Comparison of ENCODE assay signal across 14 cellular contexts in the genomic region with DNA sequence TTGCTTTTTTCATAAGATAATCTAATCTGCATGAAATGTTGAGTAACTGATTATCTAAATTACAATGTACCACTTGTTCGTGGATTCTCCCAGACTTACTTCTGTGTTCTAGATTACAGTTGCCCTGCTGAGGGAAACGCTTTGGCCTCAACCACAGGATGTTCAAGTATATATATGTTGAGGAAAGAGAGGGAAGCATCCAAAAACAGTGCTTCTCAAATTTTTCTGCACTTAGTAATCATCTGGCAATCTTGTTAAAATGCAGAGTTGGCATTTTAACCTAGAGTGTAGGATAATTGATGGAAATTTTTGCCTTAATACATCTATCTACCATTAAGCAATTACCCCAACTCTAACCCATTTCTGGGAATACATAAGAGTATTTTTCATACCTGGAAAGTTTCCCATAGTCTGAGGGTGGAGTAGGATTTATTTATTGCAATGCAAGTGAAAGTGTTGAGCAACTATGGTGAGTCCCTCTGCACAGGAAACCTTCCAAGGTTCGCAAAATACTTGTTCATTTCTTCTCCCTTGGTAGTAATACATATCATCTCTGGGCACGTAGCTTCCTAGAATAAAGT. TPM values are rescaled to one million over a fixed set of nuclear protein-coding genes. Genes with fewer than 3 reads are reported as not detected.
DNase-seq lines count a peak whose midpoint lies in the region; ATAC-seq and TF ChIP-seq lines count a peak whose summit lies in the region.
"Had no signal": no experiment of that assay in that cellular context is flagged by ENCODE, and none has a peak within 500 bp of the region (broad histone marks: within the 10 kb centered on the region; RNA-seq: fewer than 3 reads in every experiment).

No MANE protein-coding gene starts in this region.

- H3K4me3 ChIP-seq in AG09309 (ENCODE audit: control insufficient read depth, low read depth, low read length) (no peak overlapping the region), lower lobe of right lung (no peak overlapping the region)

- TF ChIP-seq CTCF in AG09309 (IDR thresholded peaks at IDR 0.05; ENCODE audit: control insufficient read depth, insufficient read depth, low read depth, low read length, missing control alignments), result no peak
- no peak for TF ChIP-seq CTCF in lower lobe of right lung (IDR thresholded peaks at IDR 0.05)
- no peak for TF ChIP-seq CTCF in progenitor cell of endocrine pancreas (IDR thresholded peaks at IDR 0.05; ENCODE audit: unreplicated experiment)

- peak; percentile 92 for DNase-seq in AG09309 (ENCODE audit: low read depth)
- peak; percentile 7 for DNase-seq in M059J (ENCODE audit: low read depth)
- DNase-seq in dedifferentiated amniotic fluid mesenchymal stem cell (ENCODE audit: extremely low spot score), result peak; percentile 80
- DNase-seq in lower lobe of right lung, result no peak
- no peak for DNase-seq in immature natural killer cell
- no peak for DNase-seq in progenitor cell of endocrine pancreas (ENCODE audit: low spot score, unreplicated experiment)
- DNase-seq: activated CD4-positive, alpha-beta memory T cell treated with anti-CD3 and anti-CD28 coated beads for 36 hours; CD4-positive, alpha-beta memory T cell; H7; NCI-H2171; nephron progenitor cell had no signal

- H3K4me1 Mint-ChIP-seq in immature natural killer cell, result no peaks in the 10 kb centered on the region
- peaks cover 15% of the 10 kb centered on the region for H3K4me1 Mint-ChIP-seq in progenitor cell of endocrine pancreas (ENCODE audit: low read depth)
- H3K4me1 Mint-ChIP-seq: activated naive CD4-positive, alpha-beta T cell treated with anti-CD3 and anti-CD28 coated beads, Interleukin-2, amount 50 U/mL, for 24 hours; CD4-positive, alpha-beta memory T cell; nephron progenitor cell had no signal

- no peaks in the 10 kb centered on the region for H3K9me3 ChIP-seq in lower lobe of right lung

- intact Hi-C loops in lower lobe of right lung (cut with DNase I), result no loop called here

- H3K27me3 ChIP-seq in lower lobe of right lung (ENCODE audit: low read depth), result no peaks in the 10 kb centered on the region

- no peaks in the 10 kb centered on the region for H3K27me3 Mint-ChIP-seq in immature natural killer cell (ENCODE audit: low read depth in 3 of 3)
- peaks cover 3% of the 10 kb centered on the region for H3K27me3 Mint-ChIP-seq in progenitor cell of endocrine pancreas
- H3K27me3 Mint-ChIP-seq: activated CD4-positive, alpha-beta memory T cell treated with anti-CD3 and anti-CD28 coated beads for 36 hours; activated naive CD4-positive, alpha-beta T cell treated with anti-CD3 and anti-CD28 coated beads, Interleukin-2, amount 50 U/mL, for 24 hours had no signal

- H3K36me3 Mint-ChIP-seq in immature natural killer cell (peaks cover 0 to 4% (median 0%) of the 10 kb centered on the region in 3 donors), progenitor cell of endocrine pancreas (ENCODE audit: insufficient read depth) (no peaks in the 10 kb centered on the region)
- H3K36me3 Mint-ChIP-seq: activated CD4-positive, alpha-beta memory T cell treated with anti-CD3 and anti-CD28 coated beads for 36 hours; activated naive CD4-positive, alpha-beta T cell treated with anti-CD3 and anti-CD28 coated beads, Interleukin-2, amount 50 U/mL, for 24 hours had no signal

- ATAC-seq in lower lobe of right lung, result peak; percentile 45 to 89
- no peak for ATAC-seq in GM19035 (IDR thresholded peaks at IDR 0.05; ENCODE audit: unreplicated experiment)
- no peak for ATAC-seq in HG03159 (IDR thresholded peaks at IDR 0.05; ENCODE audit: unreplicated experiment)

- H3K27ac ChIP-seq in lower lobe of right lung, result no peak overlapping the region

- no peaks in the 10 kb centered on the region for H3K36me3 ChIP-seq in lower lobe of right lung

- H3K4me3 Mint-ChIP-seq in immature natural killer cell (no peak overlapping the region), progenitor cell of endocrine pancreas (ENCODE audit: low read depth) (no peak overlapping the region)
- H3K4me3 Mint-ChIP-seq: activated CD4-positive, alpha-beta memory T cell treated with anti-CD3 and anti-CD28 coated beads for 36 hours; activated naive CD4-positive, alpha-beta T cell treated with anti-CD3 and anti-CD28 coated beads, Interleukin-2, amount 50 U/mL, for 24 hours; CD4-positive, alpha-beta memory T cell; nephron progenitor cell had no signal

- peaks cover 21% of the 10 kb centered on the region for H3K4me1 ChIP-seq in lower lobe of right lung

- no peak overlapping the region for H3K27ac Mint-ChIP-seq in immature natural killer cell
- no peak overlapping the region for H3K27ac Mint-ChIP-seq in progenitor cell of endocrine pancreas
- H3K27ac Mint-ChIP-seq: activated CD4-positive, alpha-beta memory T cell treated with anti-CD3 and anti-CD28 coated beads for 36 hours; activated naive CD4-positive, alpha-beta T cell treated with anti-CD3 and anti-CD28 coated beads, Interleukin-2, amount 50 U/mL, for 24 hours; CD4-positive, alpha-beta memory T cell; nephron progenitor cell had no signal

- H3K9me3 Mint-ChIP-seq in immature natural killer cell, result no peaks in the 10 kb centered on the region
- H3K9me3 Mint-ChIP-seq in progenitor cell of endocrine pancreas (ENCODE audit: low read depth), result no peaks in the 10 kb centered on the region
- H3K9me3 Mint-ChIP-seq: activated CD4-positive, alpha-beta memory T cell treated with anti-CD3 and anti-CD28 coated beads for 36 hours; activated naive CD4-positive, alpha-beta T cell treated with anti-CD3 and anti-CD28 coated beads, Interleukin-2, amount 50 U/mL, for 24 hours; CD4-positive, alpha-beta memory T cell; nephron progenitor cell had no signal

RNA-seq across cellular contexts. Expression of a gene that starts 59.6 kb away (rescaled TPM):
- 69.8 and 76.4 TPM in 2 replicates for total RNA-seq in M059J (2014; rRNA removed; shearing (Covaris generic))
- 39.0 TPM for total RNA-seq in lower lobe of right lung
- 10 to 100 TPM; 56.8 to 83.9 (median 59.4) TPM for polyA plus RNA-seq in immature natural killer cell
- 63.4 and 75.0 TPM in 2 replicates for total RNA-seq in progenitor cell of endocrine pancreas

Comparison
In these comparisons a context has a peak if more than half of its experiments do, and no peak if none do; other contexts are left out.
1. DNase-seq: peak in AG09309 (single experiment), M059J (single experiment) and dedifferentiated amniotic fluid mesenchymal stem cell (single experiment); none in lower lobe of right lung (single experiment), immature natural killer cell (0 of 3) and progenitor cell of endocrine pancreas (single experiment).
2. ATAC-seq: peak in lower lobe of right lung (2 of 2); none in GM19035 (single experiment) and HG03159 (single experiment).